ENCODE assay signal across 22 cellular contexts in genomic region chr7:38506756-38507155, GRCh38.
DNase-seq lines count a peak whose midpoint lies in the region; ATAC-seq, FAIRE-seq and TF ChIP-seq lines count a peak whose summit lies in the region.
"Had no signal": no experiment of that assay in that cellular context is flagged by ENCODE, and none has a peak within 500 bp of the region (broad histone marks: within the 10 kb centered on the region; RNA-seq: fewer than 3 reads in every experiment).

No MANE protein-coding gene starts in this region.

- intact Hi-C loops in body of pancreas (cut with DNase I) (no loop called here), PC-3 (cut with micrococcal nuclease) (loop anchor here (1.0 kb wide), 1 partner anchor 27 kb away; no protein-coding TSS in a partner anchor), thyroid gland (cut with DNase I) (no loop called here)

- H3F3A ChIP-seq in PC-3 (ENCODE audit: low read length, unreplicated experiment), result no peaks in the 10 kb centered on the region

- BruUV-seq in PC-3 (replicated peaks; lab: Mats Ljungman, UMichigan), result no TSS peak

- H3K9me3 ChIP-seq in body of pancreas (no peaks in the 10 kb centered on the region), PC-3 (ENCODE audit: low read length) (no peaks in the 10 kb centered on the region), small intestine (ENCODE audit: control insufficient read depth, low read depth) (no peaks in the 10 kb centered on the region), thyroid gland (no peaks in the 10 kb centered on the region)
- H3K9me3 ChIP-seq: A549, esophagus muscularis mucosa had no signal

- ATAC-seq in body of pancreas (peak; percentile 27), PC-3 (no peak)
- ATAC-seq: A549; activated CD8-positive, alpha-beta memory T cell treated with anti-CD3 and anti-CD28 coated beads, Interleukin-2, amount 10 ng/mL, durations not matched to agents 7 days and 5 days; natural killer cell treated with Interleukin-12 subunit alpha and Interleukin-12 subunit beta and Interleukin-15 and Interleukin-18, amount 100 ng/mL, for 72 hours had no signal

- H3K79me2 ChIP-seq in PC-3 (ENCODE audit: low read length), result no peaks in the 10 kb centered on the region

- H3K9me2 ChIP-seq in PC-3 (replicated peaks; ENCODE audit: low read length), result no peaks in the 10 kb centered on the region

- H3K4me3 ChIP-seq in body of pancreas, result no peak overlapping the region
- no peak overlapping the region for H3K4me3 ChIP-seq in PC-3 (ENCODE audit: low read length)
- H3K4me3 ChIP-seq in small intestine (ENCODE audit: low read depth in 1 of 2, low read length in 2 of 2), result no peak overlapping the region
- no peak overlapping the region for H3K4me3 ChIP-seq in thyroid gland (replicated peaks in 1 of 3)
- H3K4me3 ChIP-seq: A549, esophagus muscularis mucosa, SK-N-MC, smooth muscle cell had no signal

- WGBS in body of pancreas, 2 donors, result 63 to 66% methylated on average over 3 of the region's 3 CpGs
- whole genome bisulfite sequencing in small intestine, 3 donors, result 76 to 83% (median 81%) methylated on average over 3 of the region's 3 CpGs
- 73 to 81% methylated on average over 3 of the region's 3 CpGs for WGBS in thyroid gland, 2 donors

- CTCF ChIA-PET in PC-3 (lab: Charles Lee), result no interaction called here

- H3K4me2 ChIP-seq in PC-3 (ENCODE audit: low read length), result no peak overlapping the region
- H3K4me2 ChIP-seq: A549, KMS-11, smooth muscle cell had no signal

- no peak for TF ChIP-seq CTCF in body of pancreas (IDR thresholded peaks at IDR 0.05)
- no peak for TF ChIP-seq CTCF in PC-3 (conservative IDR thresholded peaks at IDR 0.05; ENCODE audit: low read depth, low read length)
- TF ChIP-seq CTCF in thyroid gland (IDR thresholded peaks at IDR 0.05), result no peak

- no peaks in the 10 kb centered on the region for H3K27me3 ChIP-seq in body of pancreas
- H3K27me3 ChIP-seq in PC-3 (ENCODE audit: low read length), result peaks cover 53% of the 10 kb centered on the region
- H3K27me3 ChIP-seq in small intestine (ENCODE audit: control insufficient read depth in 2 of 2, insufficient read depth in 2 of 2, low read length in 2 of 2), result no peaks in the 10 kb centered on the region
- H3K27me3 ChIP-seq in thyroid gland, result no peaks in the 10 kb centered on the region
- H3K27me3 ChIP-seq: esophagus muscularis mucosa had no signal

- TF ChIP-seq POLR2A in body of pancreas (IDR thresholded peaks at IDR 0.05) (no peak), thyroid gland (IDR thresholded peaks at IDR 0.05) (no peak)

- H3K27ac ChIP-seq in body of pancreas (no peak overlapping the region), PC-3 (ENCODE audit: low read length) (no peak overlapping the region), small intestine (ENCODE audit: low read depth in 1 of 2, low read length in 1 of 2) (no peak overlapping the region), thyroid gland (no peak overlapping the region)
- H3K27ac ChIP-seq: A549, esophagus muscularis mucosa, KMS-11, SK-N-MC had no signal

- H4K20me1 ChIP-seq in PC-3 (ENCODE audit: low read length), result no peaks in the 10 kb centered on the region

- DNase-seq in A172 (ENCODE audit: low spot score), result peak; percentile 52
- peak; percentile 44 for DNase-seq in H4 (ENCODE audit: low spot score)
- DNase-seq in body of pancreas, result peak in 2 of 4 donors; percentile 5 to 20
- peak; percentile 59 for DNase-seq in inferior parietal cortex (ENCODE audit: extremely low spot score)
- DNase-seq in NCI-H1105 (lab: John Stamatoyannopoulos, UW), result no peak
- no peak for DNase-seq in PC-3
- no peak for DNase-seq in small intestine
- no peak for DNase-seq in thyroid gland
- DNase-seq: activated CD4-positive, alpha-beta T cell treated with anti-CD3 and anti-CD28 coated beads for 4 hours; activated CD8-positive, alpha-beta memory T cell treated with anti-CD3 and anti-CD28 coated beads, Interleukin-2, amount 10 ng/mL, durations not matched to agents 7 days and 5 days; CD8-positive, alpha-beta memory T cell; effector CD4-positive, alpha-beta T cell; mesendoderm; NCI-H774; T1000 had no signal

- H3K36me3 ChIP-seq in body of pancreas (replicated peaks in 1 of 2; ENCODE audit: insufficient read depth in 1 of 2, low read depth in 2 of 2) (no peaks in the 10 kb centered on the region), PC-3 (ENCODE audit: low read depth, low read length) (no peaks in the 10 kb centered on the region), small intestine (ENCODE audit: control insufficient read depth in 2 of 2, insufficient read depth in 2 of 2, low read length in 2 of 2) (no peaks in the 10 kb centered on the region), thyroid gland (no peaks in the 10 kb centered on the region)
- H3K36me3 ChIP-seq: esophagus muscularis mucosa had no signal

- no peak overlapping the region for H2AFZ ChIP-seq in PC-3 (ENCODE audit: low read length)

- POLR2A ChIA-PET in PC-3 (lab: Charles Lee; ENCODE audit: unreplicated experiment), result no interaction called here

- FAIRE-seq in small intestine (lab: Jason Lieb, UNC), result no peak
- FAIRE-seq: A549, H1 had no signal

- no peaks in the 10 kb centered on the region for H3K4me1 ChIP-seq in body of pancreas
- H3K4me1 ChIP-seq in PC-3 (ENCODE audit: insufficient read depth, low read length), result no peaks in the 10 kb centered on the region
- no peaks in the 10 kb centered on the region for H3K4me1 ChIP-seq in small intestine (ENCODE audit: control insufficient read depth in 2 of 2, insufficient read depth in 1 of 2, low read depth in 1 of 2, low read length in 1 of 2)
- no peaks in the 10 kb centered on the region for H3K4me1 ChIP-seq in thyroid gland
- H3K4me1 ChIP-seq: A549, esophagus muscularis mucosa had no signal

- no peak overlapping the region for H3K9ac ChIP-seq in PC-3 (ENCODE audit: low read length)
- H3K9ac ChIP-seq: KMS-11 had no signal

Comparison
In these comparisons a context has a peak if more than half of its experiments do, and no peak if none do; other contexts are left out.
1. DNase-seq: peak in A172 (single experiment), H4 (single experiment) and inferior parietal cortex (single experiment); none in NCI-H1105 (single experiment), PC-3 (single experiment), small intestine (single experiment) and thyroid gland (0 of 2).